10 cellular contexts compared by ENCODE assay signal in the genomic region with DNA sequence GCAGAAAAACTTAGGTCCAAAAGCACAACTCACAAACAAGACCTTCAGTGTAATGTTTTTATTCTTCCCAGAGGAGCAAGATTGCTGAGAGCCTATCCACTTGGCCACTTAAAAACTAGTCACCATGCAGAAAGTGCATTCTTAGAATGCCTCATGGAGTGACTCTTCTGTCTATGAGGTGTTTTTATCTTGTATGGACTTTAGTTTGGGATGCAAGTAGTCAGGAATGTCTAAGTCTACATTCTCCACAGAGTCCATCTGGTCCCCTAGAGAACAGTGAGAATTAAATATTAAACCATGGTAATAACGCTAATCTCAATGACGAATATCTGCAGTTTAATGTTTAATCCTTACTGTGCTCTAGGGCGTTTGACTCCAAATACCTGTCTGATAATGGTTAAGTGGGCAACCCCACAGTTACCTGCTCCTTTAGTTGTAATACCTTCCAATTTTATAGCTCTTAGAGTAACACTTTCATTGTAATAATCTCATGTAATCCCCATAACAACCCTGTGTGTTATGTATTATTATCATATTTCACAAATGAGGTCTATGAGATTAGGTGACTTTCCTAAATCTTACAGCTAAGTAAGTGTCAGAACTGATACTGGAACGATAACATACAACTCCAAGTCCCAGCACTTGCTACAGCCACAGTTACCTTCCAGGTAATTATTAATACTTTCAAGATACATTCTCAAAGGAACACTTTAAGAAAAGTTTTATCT.
DNase-seq lines count a peak whose midpoint lies in the region; ATAC-seq and TF ChIP-seq lines count a peak whose summit lies in the region.
"Had no signal": no experiment of that assay in that cellular context is flagged by ENCODE, and none has a peak within 500 bp of the region (broad histone marks: within the 10 kb centered on the region; RNA-seq: fewer than 3 reads in every experiment).

No MANE protein-coding gene starts in this region.

- no peaks in the 10 kb centered on the region for H3K27me3 Mint-ChIP-seq in MCF 10A (ENCODE audit: insufficient read depth, unreplicated experiment)
- H3K27me3 Mint-ChIP-seq in activated CD4-positive, alpha-beta T cell treated with anti-CD3 and anti-CD28 coated beads for 36 hours, result no peaks in the 10 kb centered on the region

- no peak overlapping the region for H3K27ac ChIP-seq in breast epithelium
- H3K27ac ChIP-seq: psoas muscle had no signal

- CTCF ChIA-PET in MCF 10A (lab: Yijun Ruan, JAX), result interaction anchor here (0.6 to 3.7 kb wide), 31 partner anchors 8 to 1067 kb away, joined by 3 to 50 read pairs (median 4); a partner anchor contains a TSS
- CTCF ChIA-PET in activated CD4-positive, alpha-beta T cell treated with anti-CD3 and anti-CD28 coated beads for 36 hours (lab: Charles Lee), result interaction anchor here (0.6 to 2.6 kb wide), 10 partner anchors 9 to 444 kb away, joined by 3 to 12 read pairs (median 4); a partner anchor contains a TSS

- DNase-seq in MCF 10A (ENCODE audit: unreplicated experiment) (no peak), breast epithelium (ENCODE audit: low spot score in 2 of 2) (no peak), cardiac fibroblast (ENCODE audit: low read depth in 2 of 2) (peak; percentile 86 to 95), left colon (no peak), superior temporal gyrus (ENCODE audit: extremely low spot score) (no peak)
- no peak for DNase-seq in activated CD4-positive, alpha-beta T cell treated with anti-CD3 and anti-CD28 coated beads for 36 hours
- DNase-seq: SIG-M5 had no signal

- intact Hi-C loops in MCF 10A (cut with micrococcal nuclease) (loop anchor here (1.0 kb wide), 1 partner anchor 235 kb away; a partner anchor contains a TSS), breast epithelium (cut with DNase I; ENCODE audit: low total_unique reads) (no loop called here), left colon (cut with DNase I, micrococcal nuclease) (loop anchor here in 1 of 2 donors (10.0 kb wide), 1 partner anchor 291 kb away; no protein-coding TSS in a partner anchor)
- intact Hi-C loops in activated CD4-positive, alpha-beta T cell treated with anti-CD3 and anti-CD28 coated beads for 36 hours (cut with DNase I, micrococcal nuclease), result loop anchor here (1.0 to 10.0 kb wide), 4 partner anchors 235 to 1071 kb away; a partner anchor contains a TSS

- H3K27ac Mint-ChIP-seq in MCF 10A (ENCODE audit: low read depth, unreplicated experiment), result peak overlapping the region; percentile 83
- no peak overlapping the region for H3K27ac Mint-ChIP-seq in activated CD4-positive, alpha-beta T cell treated with anti-CD3 and anti-CD28 coated beads for 36 hours

- BruUV-seq in MCF 10A (replicated peaks; lab: Mats Ljungman, UMichigan), result no TSS peak

- peaks cover 33% of the 10 kb centered on the region for H3K4me1 Mint-ChIP-seq in MCF 10A (ENCODE audit: insufficient read depth, unreplicated experiment)
- no peaks in the 10 kb centered on the region for H3K4me1 Mint-ChIP-seq in activated CD4-positive, alpha-beta T cell treated with anti-CD3 and anti-CD28 coated beads for 36 hours

- H3K4me3 Mint-ChIP-seq in MCF 10A (ENCODE audit: unreplicated experiment), result no peak overlapping the region
- H3K4me3 Mint-ChIP-seq in activated CD4-positive, alpha-beta T cell treated with anti-CD3 and anti-CD28 coated beads for 36 hours, result no peak overlapping the region

- no peaks in the 10 kb centered on the region for H3K36me3 Mint-ChIP-seq in MCF 10A (ENCODE audit: insufficient read depth, unreplicated experiment)
- H3K36me3 Mint-ChIP-seq in activated CD4-positive, alpha-beta T cell treated with anti-CD3 and anti-CD28 coated beads for 36 hours (ENCODE audit: low read depth), result no peaks in the 10 kb centered on the region

- no peaks in the 10 kb centered on the region for H3K4me1 ChIP-seq in breast epithelium

- no peak for TF ChIP-seq POLR2A in breast epithelium (IDR thresholded peaks at IDR 0.05)

- no peaks in the 10 kb centered on the region for H3K9me3 Mint-ChIP-seq in MCF 10A (ENCODE audit: unreplicated experiment)
- H3K9me3 Mint-ChIP-seq in activated CD4-positive, alpha-beta T cell treated with anti-CD3 and anti-CD28 coated beads for 36 hours (ENCODE audit: low read depth), result no peaks in the 10 kb centered on the region

- POLR2A ChIA-PET in MCF 10A (lab: Yijun Ruan, JAX), result interaction anchor here (0.7 to 2.3 kb wide), 6 partner anchors 21 to 238 kb away, joined by 3 to 16 read pairs (median 4); a partner anchor contains a TSS
- POLR2A ChIA-PET in activated CD4-positive, alpha-beta T cell treated with anti-CD3 and anti-CD28 coated beads for 36 hours (lab: Charles Lee), result no interaction called here

- no peaks in the 10 kb centered on the region for H3K9me3 ChIP-seq in breast epithelium
- H3K9me3 ChIP-seq: psoas muscle had no signal

- H3K4me3 ChIP-seq in breast epithelium (no peak overlapping the region), cardiac fibroblast (replicated peaks in 1 of 2; ENCODE audit: low read depth in 2 of 2, low read length in 2 of 2) (no peak overlapping the region)
- H3K4me3 ChIP-seq: psoas muscle had no signal

- no peaks in the 10 kb centered on the region for H3K27me3 ChIP-seq in breast epithelium

- ATAC-seq in left colon, result peak; percentile 78
- ATAC-seq in GM21737 (IDR thresholded peaks at IDR 0.05; ENCODE audit: unreplicated experiment), result no peak
- no peak for ATAC-seq in activated CD4-positive, alpha-beta T cell treated with anti-CD3 and anti-CD28 coated beads for 36 hours
- ATAC-seq in GM19455 (IDR thresholded peaks at IDR 0.05; ENCODE audit: unreplicated experiment), result no peak

- H3K36me3 ChIP-seq in breast epithelium, result no peaks in the 10 kb centered on the region

- TF ChIP-seq CTCF in MCF 10A (IDR thresholded peaks at IDR 0.05; ENCODE audit: unreplicated experiment) (no peak), breast epithelium (IDR thresholded peaks at IDR 0.05) (no peak), cardiac fibroblast (IDR thresholded peaks at IDR 0.05; ENCODE audit: low read depth, low read length) (no peak)

Comparison
In these comparisons a context has a peak if more than half of its experiments do, and no peak if none do; other contexts are left out.
1. DNase-seq: peak in cardiac fibroblast (2 of 2); none in MCF 10A (single experiment), breast epithelium (0 of 2), left colon (0 of 2), superior temporal gyrus (single experiment) and activated CD4-positive, alpha-beta T cell treated with anti-CD3 and anti-CD28 coated beads for 36 hours (single experiment).